27 cellular contexts compared by ENCODE assay signal in the genomic region with DNA sequence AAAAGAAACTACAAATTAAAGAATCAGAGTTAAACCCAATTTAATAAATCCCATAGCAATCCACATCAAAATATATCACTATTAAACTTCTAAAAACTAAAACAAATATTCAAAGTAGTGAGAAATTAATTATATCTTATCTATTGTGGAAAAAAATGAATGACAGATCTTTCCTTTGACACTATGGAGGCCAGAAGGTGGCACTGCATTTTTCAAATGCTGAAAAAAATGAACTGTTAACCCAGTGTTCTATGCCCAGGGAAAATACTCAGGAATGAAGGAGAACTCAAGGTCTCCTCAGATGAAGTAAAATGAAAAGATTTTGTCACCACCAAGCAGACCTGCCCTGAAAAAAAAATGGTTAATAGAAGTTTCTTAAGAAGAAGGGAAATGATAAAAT. TPM values are rescaled to one million over a fixed set of nuclear protein-coding genes. Genes with fewer than 3 reads are reported as not detected.
DNase-seq lines count a peak whose midpoint lies in the region; ATAC-seq and TF ChIP-seq lines count a peak whose summit lies in the region.
"Had no signal": no experiment of that assay in that cellular context is flagged by ENCODE, and none has a peak within 500 bp of the region (broad histone marks: within the 10 kb centered on the region; RNA-seq: fewer than 3 reads in every experiment).

No MANE protein-coding gene starts in this region.

- CTCF ChIA-PET in A673 (lab: Charles Lee): no interaction called here

- H3K36me3 ChIP-seq in A673 (ENCODE audit: insufficient read depth, low read length, poor library complexity, severe bottlenecking) (no peaks in the 10 kb centered on the region), RWPE2 (ENCODE audit: low read depth) (no peaks in the 10 kb centered on the region), body of pancreas (replicated peaks in 1 of 2; ENCODE audit: insufficient read depth in 1 of 2, low read depth in 2 of 2) (no peaks in the 10 kb centered on the region)
- H3K36me3 ChIP-seq: breast epithelium, SJCRH30 had no signal

- ATAC-seq in RWPE2 (ENCODE audit: low read depth) (no peak), HG03439 (IDR thresholded peaks at IDR 0.05; ENCODE audit: unreplicated experiment) (no peak), body of pancreas (no peak), GM19397 (IDR thresholded peaks at IDR 0.05; ENCODE audit: unreplicated experiment) (no peak)
- ATAC-seq: activated naive CD8-positive, alpha-beta T cell treated with anti-CD3 and anti-CD28 coated beads, Interleukin-2, amount 50 U/mL, for 24 hours; esophagus mucosa; stimulated activated memory B cell treated with anti-CD40 and anti-IgM and Interleukin-4, amounts not matched to agents 10 μg/mL and 1 μg/mL and 100 μg/mL, for 72 hours had no signal

- H3K4me1 ChIP-seq in A673 (ENCODE audit: insufficient read depth, low read length, poor library complexity, severe bottlenecking) (no peaks in the 10 kb centered on the region), RWPE2 (ENCODE audit: insufficient read depth, poor library complexity, severe bottlenecking) (no peaks in the 10 kb centered on the region), body of pancreas (no peaks in the 10 kb centered on the region)
- H3K4me1 ChIP-seq: breast epithelium, parathyroid adenoma, SJCRH30, testis had no signal

- no peaks in the 10 kb centered on the region for H3K27me3 ChIP-seq in A673 (replicated peaks; ENCODE audit: insufficient read depth, low read depth, low read length, poor library complexity)
- H3K27me3 ChIP-seq in RWPE2 (ENCODE audit: insufficient read depth, poor library complexity, severe bottlenecking): no peaks in the 10 kb centered on the region
- no peaks in the 10 kb centered on the region for H3K27me3 ChIP-seq in body of pancreas
- H3K27me3 ChIP-seq: breast epithelium, SJCRH30, testis had no signal

- POLR2A ChIA-PET in A673 (lab: Charles Lee; ENCODE audit: low non-redundant PET): no interaction called here

- no peak overlapping the region for H3K4me3 ChIP-seq in A673 (ENCODE audit: low read depth, low read length, poor library complexity, severe bottlenecking)
- H3K4me3 ChIP-seq in RWPE2 (ENCODE audit: severe bottlenecking): no peak overlapping the region
- no peak overlapping the region for H3K4me3 ChIP-seq in fibroblast of mammary gland (ENCODE audit: control insufficient read depth, low read depth, low read length)
- H3K4me3 ChIP-seq in body of pancreas: no peak overlapping the region
- H3K4me3 ChIP-seq: breast epithelium, SJCRH30, testis had no signal

- TF ChIP-seq CTCF in A673 (conservative IDR thresholded peaks at IDR 0.05; ENCODE audit: low read depth, low read length) (peak; percentile 44; the same call in 1 of the 2 replicates), RWPE2 (IDR thresholded peaks at IDR 0.05; ENCODE audit: poor library complexity, severe bottlenecking) (peak; percentile 49), fibroblast of mammary gland (conservative IDR thresholded peaks at IDR 0.05; ENCODE audit: control insufficient read depth, insufficient read depth, low read depth, low read length) (peak; percentile 9), body of pancreas (IDR thresholded peaks at IDR 0.05) (no peak)

- intact Hi-C loops in A673 (cut with micrococcal nuclease; ENCODE audit: unreplicated experiment): no loop called here
- intact Hi-C loops in body of pancreas (cut with DNase I): no loop called here

- no peak for TF ChIP-seq POLR2A in body of pancreas (IDR thresholded peaks at IDR 0.05)

- no peaks in the 10 kb centered on the region for H3K9me3 ChIP-seq in A673 (ENCODE audit: low read depth, low read length, poor library complexity, severe bottlenecking)
- H3K9me3 ChIP-seq in RWPE2 (ENCODE audit: severe bottlenecking): no peaks in the 10 kb centered on the region
- H3K9me3 ChIP-seq in body of pancreas: peaks cover 0 to 5% (median 0%) of the 10 kb centered on the region in 3 donors
- H3K9me3 ChIP-seq: breast epithelium, SJCRH30, testis had no signal

- no TSS peak for BruUV-seq in A673 (replicated peaks; lab: Mats Ljungman, UMichigan)

- DNase-seq in A673 (ENCODE audit: low spot score) (no peak), HT-29 (ENCODE audit: low spot score) (peak; percentile 47), RWPE2 (ENCODE audit: low spot score) (no peak), fibroblast of mammary gland (ENCODE audit: low read depth) (no peak), body of pancreas (no peak), NCI-H748 treated with DMSO at 0.1 percent for 48 hours (lab: John Stamatoyannopoulos, UW) (no peak)
- DNase-seq: activated CD8-positive, alpha-beta memory T cell treated with anti-CD3 and anti-CD28 coated beads, Interleukin-2, amount 50 U/mL, for 4 hours; activated naive CD8-positive, alpha-beta T cell treated with anti-CD3 and anti-CD28 coated beads, Interleukin-2, amount 50 U/mL, for 24 hours; CD4-positive, CD25-positive, alpha-beta regulatory T cell; DMS79; naive B cell; NCI-H1048; NCI-H2029; SJCRH30; stimulated activated CD4-positive, alpha-beta T cell treated with anti-CD3 and anti-CD28 coated beads, Interleukin-1b, Interleukin-23, amount 100 ng/mL, for 48 hours; testis had no signal

- H3K27ac ChIP-seq in A673 (ENCODE audit: low read depth, low read length, poor library complexity, severe bottlenecking): no peak overlapping the region
- no peak overlapping the region for H3K27ac ChIP-seq in RWPE2 (ENCODE audit: poor library complexity, severe bottlenecking)
- H3K27ac ChIP-seq in body of pancreas: no peak overlapping the region
- H3K27ac ChIP-seq: breast epithelium, parathyroid adenoma, SJCRH30, testis had no signal

RNA-seq across cellular contexts. Expression of a gene that starts 27.7 kb away (rescaled TPM):
- not detected in 2 replicates for total RNA-seq in A673 (2021)
- not detected in 2 replicates for total RNA-seq in HT-29 (2014; rRNA removed; shearing (Covaris generic))
- total RNA-seq in body of pancreas: not detected
- total RNA-seq: breast epithelium; CD4-positive, CD25-positive, alpha-beta regulatory T cell; esophagus mucosa; glomerular endothelial cell; H4; NCI-H460; SJCRH30; skeletal muscle tissue; T-helper 2 cell treated with Interferon-gamma antibody and Interleukin-4, amounts not matched to agents 100 ng/mL and 5 ng/mL, for 36 hours had no signal

Comparison
In these comparisons a context has a peak if more than half of its experiments do, and no peak if none do; other contexts are left out.
1. CTCF ChIP-seq: peak in A673 (single experiment), RWPE2 (single experiment) and fibroblast of mammary gland (single experiment); none in body of pancreas (0 of 7).